In genomic region chr6:17450825-17451224, GRCh38 we compare ENCODE assay signal across 24 cellular contexts. TPM values are rescaled to one million over a fixed set of nuclear protein-coding genes. Genes with fewer than 3 reads are reported as not detected.
DNase-seq lines count a peak whose midpoint lies in the region; ATAC-seq and TF ChIP-seq lines count a peak whose summit lies in the region.
"Had no signal": no experiment of that assay in that cellular context is flagged by ENCODE, and none has a peak within 500 bp of the region (broad histone marks: within the 10 kb centered on the region; RNA-seq: fewer than 3 reads in every experiment).

No MANE protein-coding gene starts in this region.

- H3K4me3 Mint-ChIP-seq in osteocyte (ENCODE audit: unreplicated experiment) (no peak overlapping the region), WTC11 (no peak overlapping the region)
- H3K4me3 Mint-ChIP-seq: B cell; dendritic cell treated with granulocyte-macrophage colony-stimulating factor and Interleukin-4, amounts not matched to agents 40 ng/mL and 50 ng/mL, for 4 days had no signal

- no peak for ATAC-seq in WTC11
- ATAC-seq: HepG2, Panc1 had no signal

- peak; percentile 30 for DNase-seq in DMS79 treated with DMSO at 0.1 percent for 48 hours (lab: John Stamatoyannopoulos, UW)
- DNase-seq in DMS79 (lab: John Stamatoyannopoulos, UW) = no peak
- DNase-seq in NCI-H1092 treated with DMSO at 0.1 percent for 48 hours (lab: John Stamatoyannopoulos, UW) = peak; percentile 49
- peak; percentile 65 to 87 for DNase-seq in NCI-H524 (lab: John Stamatoyannopoulos, UW)
- no peak for DNase-seq in osteocyte (ENCODE audit: extremely low spot score, unreplicated experiment)
- DNase-seq in WTC11 (ENCODE audit: low spot score) = no peak
- DNase-seq in SIG-M5 treated with dmso at 0.1 percent for 504 hours (lab: John Stamatoyannopoulos, UW; ENCODE audit: unreplicated experiment) = no peak
- DNase-seq in HCEC 1CT = no peak
- DNase-seq: 8988T; activated CD4-positive, alpha-beta T cell treated with anti-CD3 and anti-CD28 coated beads, Interleukin-2, amount 50 U/mL, for 48 hours; activated effector memory CD4-positive, alpha-beta T cell treated with Interleukin-2 at 50 U/mL for 16 hours; Calu3; foreskin fibroblast; NK-92 treated with Interleukin-12 subunit alpha and Interleukin-12 subunit beta, amount 100 ng/mL, for 24 hours; nucleus accumbens; stimulated activated CD4-positive, alpha-beta T cell treated with anti-CD3 and anti-CD28 coated beads, Interleukin-12 subunit alpha, Interleukin-12 subunit beta, amount 100 ng/mL, for 4 hours; stomach; trophoblast cell; WERI-Rb-1 had no signal

- H3K4me1 Mint-ChIP-seq in osteocyte (ENCODE audit: unreplicated experiment) (peaks cover 64% of the 10 kb centered on the region), WTC11 (peaks cover 14% of the 10 kb centered on the region)

- H3K9me3 Mint-ChIP-seq in osteocyte (ENCODE audit: unreplicated experiment) = no peaks in the 10 kb centered on the region
- peaks cover 2% of the 10 kb centered on the region; the same call in 1 of the 2 replicates for H3K9me3 Mint-ChIP-seq in WTC11
- H3K9me3 Mint-ChIP-seq: dendritic cell treated with granulocyte-macrophage colony-stimulating factor and Interleukin-4, amounts not matched to agents 40 ng/mL and 50 ng/mL, for 4 days had no signal

- H3K27me3 Mint-ChIP-seq in osteocyte (ENCODE audit: unreplicated experiment) (no peaks in the 10 kb centered on the region), WTC11 (ENCODE audit: low read depth) (no peaks in the 10 kb centered on the region)

- no peak for TF ChIP-seq CTCF in osteocyte (IDR thresholded peaks at IDR 0.05)
- TF ChIP-seq CTCF in WTC11 (IDR thresholded peaks at IDR 0.05) = no peak

- H3K36me3 Mint-ChIP-seq in osteocyte (ENCODE audit: unreplicated experiment) (peaks cover 5% of the 10 kb centered on the region), WTC11 (peaks cover 2% of the 10 kb centered on the region; the same call in 1 of the 2 replicates)

- POLR2A ChIA-PET in WTC11 (lab: Charles Lee) = no interaction called here

- peak overlapping the region; percentile 44 for H3K27ac Mint-ChIP-seq in osteocyte (ENCODE audit: unreplicated experiment)
- no peak overlapping the region for H3K27ac Mint-ChIP-seq in WTC11
- H3K27ac Mint-ChIP-seq: B cell; dendritic cell treated with granulocyte-macrophage colony-stimulating factor and Interleukin-4, amounts not matched to agents 40 ng/mL and 50 ng/mL, for 4 days had no signal

- CTCF ChIA-PET in WTC11 (lab: Charles Lee) = no interaction called here

TF ChIP-seq in WTC11, 78 proteins besides CTCF, POLR2A, EP300 and RAD21:
- no peak for TF ChIP-seq SOX15 (CRISPR knock-in tag; IDR thresholded peaks at IDR 0.05)
TF ChIP-seq in WTC11: peak in this region for 0.

RNA-seq across cellular contexts. Expression of gene CAP2, which starts 57.4 kb away (rescaled TPM):
- total RNA-seq in osteocyte = 71.8 and 83.6 TPM in 2 replicates
- 7.2 to 10.9 TPM (median 10.6 TPM) in 3 replicates for total RNA-seq in WTC11 (2021)
- total RNA-seq: B cell; T-helper 2 cell treated with Interferon-gamma antibody and Interleukin-4, amounts not matched to agents 100 ng/mL and 5 ng/mL, for 36 hours had no signal

Comparison
In these comparisons a context has a peak if more than half of its experiments do, and no peak if none do; other contexts are left out.
1. DNase-seq: peak in DMS79 treated with DMSO at 0.1 percent for 48 hours (single experiment), NCI-H1092 treated with DMSO at 0.1 percent for 48 hours (single experiment) and NCI-H524 (2 of 2); none in DMS79 (single experiment), osteocyte (single experiment), WTC11 (single experiment), SIG-M5 treated with dmso at 0.1 percent for 504 hours (single experiment) and HCEC 1CT (single experiment).